In the genomic region with DNA sequence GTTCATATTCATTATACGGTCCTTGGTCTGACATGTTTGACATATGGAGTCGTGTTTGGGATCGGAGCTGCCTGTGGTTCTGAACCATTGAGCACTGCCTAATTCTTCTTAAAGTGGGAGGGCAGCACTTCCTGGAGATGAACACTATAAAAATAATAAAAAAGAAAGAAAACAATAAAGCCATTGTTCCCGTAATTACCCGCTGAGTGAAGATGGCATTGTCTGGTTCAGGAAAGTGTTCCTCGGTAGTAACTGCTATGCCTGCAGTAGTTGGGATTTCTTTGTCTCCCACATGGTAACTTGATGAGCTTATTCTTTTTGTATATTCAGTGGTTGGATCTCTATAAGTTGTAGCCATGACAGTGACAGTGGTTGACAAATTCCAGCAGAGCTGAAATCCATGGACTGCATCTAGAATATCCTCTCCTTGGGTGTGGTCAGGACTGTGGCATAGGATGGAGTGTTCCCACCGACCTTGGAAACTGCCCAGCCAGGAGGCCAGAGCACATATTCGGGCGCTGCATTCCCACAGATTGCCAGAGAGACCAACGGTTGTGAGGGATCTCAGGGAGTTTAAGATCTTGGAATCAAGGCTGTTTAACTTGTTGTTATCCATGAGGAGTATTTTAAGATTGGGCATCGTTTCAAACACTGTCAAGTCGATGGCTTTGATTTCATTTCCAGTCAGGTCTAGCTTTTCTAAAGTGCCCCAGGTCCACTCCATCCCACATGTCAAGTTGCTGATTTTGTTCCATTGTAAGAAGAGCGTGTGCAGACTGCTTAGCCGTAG, we compare ENCODE assay signal across 16 cellular contexts. TPM values are rescaled to one million over a fixed set of nuclear protein-coding genes. Genes with fewer than 3 reads are reported as not detected.
DNase-seq lines count a peak whose midpoint lies in the region; ATAC-seq and TF ChIP-seq lines count a peak whose summit lies in the region.
"Had no signal": no experiment of that assay in that cellular context is flagged by ENCODE, and none has a peak within 500 bp of the region (broad histone marks: within the 10 kb centered on the region; RNA-seq: fewer than 3 reads in every experiment).

No MANE protein-coding gene starts in this region.

- TF ChIP-seq POLR2A in stomach (IDR thresholded peaks at IDR 0.05): no peak

- no peak for TF ChIP-seq EP300 in stomach (IDR thresholded peaks at IDR 0.05)

- H3K9me2 ChIP-seq in GM23338 (ENCODE audit: insufficient read depth): no peaks in the 10 kb centered on the region

- no peak for ATAC-seq in GM23338

- H2AFZ ChIP-seq in GM23338: no peak overlapping the region

- H3K4me3 ChIP-seq in GM23338 (no peak overlapping the region), WERI-Rb-1 (ENCODE audit: low read depth, low read length) (peak overlapping the region; percentile 74), colonic mucosa (no peak overlapping the region), stomach (peak overlapping the region in 1 of 4 donors; percentile 3)
- H3K4me3 ChIP-seq: prostate gland, uterus had no signal

- no peak overlapping the region for H3K4me3 Mint-ChIP-seq in GM23338
- H3K4me3 Mint-ChIP-seq: dendritic cell treated with granulocyte-macrophage colony-stimulating factor and Interleukin-4, amounts not matched to agents 40 ng/mL and 50 ng/mL, for 4 days had no signal

- peak overlapping the region; percentile 16; the same call in 1 of the 2 replicates for H3K27ac Mint-ChIP-seq in GM23338
- H3K27ac Mint-ChIP-seq: dendritic cell treated with granulocyte-macrophage colony-stimulating factor and Interleukin-4, amounts not matched to agents 40 ng/mL and 50 ng/mL, for 4 days had no signal

- peaks cover 74% of the 10 kb centered on the region for H3K79me2 ChIP-seq in GM23338 (replicated peaks; ENCODE audit: insufficient read depth)

- peaks cover 9% of the 10 kb centered on the region; the same call in 1 of the 2 replicates for H4K20me1 ChIP-seq in GM23338 (replicated peaks; ENCODE audit: insufficient read depth)

- peaks cover 3% of the 10 kb centered on the region for H3K9me3 ChIP-seq in WERI-Rb-1 (ENCODE audit: severe bottlenecking)
- H3K9me3 ChIP-seq in colonic mucosa: no peaks in the 10 kb centered on the region
- H3K9me3 ChIP-seq in stomach: no peaks in the 10 kb centered on the region
- H3K9me3 ChIP-seq: prostate gland, uterus had no signal

- WGBS in stomach, 5 donors: 74 to 79% (median 78%) methylated on average over 14 of the region's 14 CpGs

- H3K9me3 Mint-ChIP-seq in GM23338: no peaks in the 10 kb centered on the region
- H3K9me3 Mint-ChIP-seq: dendritic cell treated with granulocyte-macrophage colony-stimulating factor and Interleukin-4, amounts not matched to agents 40 ng/mL and 50 ng/mL, for 4 days had no signal

- TF ChIP-seq CTCF in GM23338 (conservative IDR thresholded peaks at IDR 0.05; ENCODE audit: low read depth in 2 of 2) (no peak), WERI-Rb-1 (IDR thresholded peaks at IDR 0.05; ENCODE audit: low read depth, low read length) (no peak), colonic mucosa (IDR thresholded peaks at IDR 0.05) (no peak), GM13977 (IDR thresholded peaks at IDR 0.05; ENCODE audit: extremely low read depth, insufficient read depth, missing control alignments) (no peak), stomach (IDR thresholded peaks at IDR 0.05) (no peak)

- H3K36me3 ChIP-seq in GM23338 (ENCODE audit: insufficient read depth) (no peaks in the 10 kb centered on the region), WERI-Rb-1 (peaks cover 10% of the 10 kb centered on the region), colonic mucosa (no peaks in the 10 kb centered on the region), stomach (no peaks in the 10 kb centered on the region)
- H3K36me3 ChIP-seq: prostate gland, uterus had no signal

- no peak overlapping the region for H3K27ac ChIP-seq in GM23338 (ENCODE audit: low read depth)
- H3K27ac ChIP-seq in WERI-Rb-1: peak overlapping the region; percentile 86
- no peak overlapping the region for H3K27ac ChIP-seq in colonic mucosa
- H3K27ac ChIP-seq in stomach: no peak overlapping the region
- H3K27ac ChIP-seq: prostate gland, uterus had no signal

- no peak overlapping the region for H3K9ac ChIP-seq in colonic mucosa (ENCODE audit: low read depth in 2 of 2, low read length in 2 of 2)

- in situ Hi-C loops in GM13977 (cut with MboI; ENCODE audit: low pct_unique_long_range_greater_than_20kb, low sequenced_read_pairs, unreplicated experiment): no loop called here

- peaks cover 6% of the 10 kb centered on the region for H3K27me3 Mint-ChIP-seq in GM23338 (ENCODE audit: insufficient read depth, low read depth, poor library complexity)
- H3K27me3 Mint-ChIP-seq: dendritic cell treated with granulocyte-macrophage colony-stimulating factor and Interleukin-4, amounts not matched to agents 40 ng/mL and 50 ng/mL, for 4 days had no signal

- H3K4me1 Mint-ChIP-seq in GM23338: peaks cover 88% of the 10 kb centered on the region

- H3F3A ChIP-seq in GM23338 (replicated peaks; ENCODE audit: low read depth): no peaks in the 10 kb centered on the region; the same call in 1 of the 2 replicates

- peaks cover 73% of the 10 kb centered on the region for H3K4me1 ChIP-seq in GM23338 (ENCODE audit: insufficient read depth)
- no peaks in the 10 kb centered on the region for H3K4me1 ChIP-seq in colonic mucosa
- H3K4me1 ChIP-seq in stomach: peaks cover 30 to 77% (median 55%) of the 10 kb centered on the region in 4 donors
- H3K4me1 ChIP-seq: uterus had no signal

- DNase-seq in GM23338 (ENCODE audit: low spot score) (no peak), WERI-Rb-1 (no peak), globus pallidus (ENCODE audit: low spot score) (peak; percentile 64), pons (ENCODE audit: low spot score) (peak; percentile 76), GM19238 (ENCODE audit: insufficient read length, low spot score) (no peak), colonic mucosa (no peak), GM13977 (ENCODE audit: low spot score) (no peak), stomach (no peak)
- DNase-seq: activated CD4-positive, CD25-positive, alpha-beta regulatory T cell treated with anti-CD3 and anti-CD28 coated beads, Interleukin-2, amount 50 U/mL, for 72 hours; mesendoderm; MV-4-11; NCI-H2171 treated with DMSO at 0.1 percent for 48 hours; OCI-M1; uterus had no signal

- no peaks in the 10 kb centered on the region for H3K36me3 Mint-ChIP-seq in GM23338 (ENCODE audit: low read depth)

- H3K4me2 ChIP-seq in GM23338: no peak overlapping the region

- intact Hi-C loops in colonic mucosa (cut with DNase I) (no loop called here), stomach (cut with DNase I; ENCODE audit: low total_unique reads) (no loop called here)

- H3K27me3 ChIP-seq in GM23338 (ENCODE audit: insufficient read depth) (no peaks in the 10 kb centered on the region), WERI-Rb-1 (ENCODE audit: insufficient read depth, low read depth, severe bottlenecking) (no peaks in the 10 kb centered on the region), colonic mucosa (no peaks in the 10 kb centered on the region), stomach (no peaks in the 10 kb centered on the region)
- H3K27me3 ChIP-seq: uterus had no signal

TF ChIP-seq in GM23338, 12 proteins besides CTCF, POLR2A, EP300 and RAD21 (continues in another document):
- no peak for TF ChIP-seq CREB1 (CRISPR knock-in tag; IDR thresholded peaks at IDR 0.05; ENCODE audit: low read depth)
- TF ChIP-seq, protein P1, sequence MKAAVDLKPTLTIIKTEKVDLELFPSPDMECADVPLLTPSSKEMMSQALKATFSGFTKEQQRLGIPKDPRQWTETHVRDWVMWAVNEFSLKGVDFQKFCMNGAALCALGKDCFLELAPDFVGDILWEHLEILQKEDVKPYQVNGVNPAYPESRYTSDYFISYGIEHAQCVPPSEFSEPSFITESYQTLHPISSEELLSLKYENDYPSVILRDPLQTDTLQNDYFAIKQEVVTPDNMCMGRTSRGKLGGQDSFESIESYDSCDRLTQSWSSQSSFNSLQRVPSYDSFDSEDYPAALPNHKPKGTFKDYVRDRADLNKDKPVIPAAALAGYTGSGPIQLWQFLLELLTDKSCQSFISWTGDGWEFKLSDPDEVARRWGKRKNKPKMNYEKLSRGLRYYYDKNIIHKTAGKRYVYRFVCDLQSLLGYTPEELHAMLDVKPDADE (IDR thresholded peaks at IDR 0.05): no peak

RNA-seq across cellular contexts. Expression of a gene that starts 1.8 kb away (rescaled TPM):
- total RNA-seq in GM23338 (2014; rRNA removed; shearing (Covaris generic)): not detected in 2 replicates
- polyA plus RNA-seq in GM23338 (2016; fragmentation: Nextera tagmentation; extraction: Ambion mirVana): 0.89 and 1.5 TPM in 2 replicates
- total RNA-seq in colonic mucosa: under 1 TPM; 0.10 to 0.35 TPM
- total RNA-seq in stomach: 1 to 10 TPM in 1 of 5 donors, not detected in 4; 1.5 TPM
- polyA plus RNA-seq in stomach: under 1 TPM in 1 of 3 donors, not detected in 2; 0.15 TPM
- total RNA-seq: prostate gland had no signal

Comparison
In these comparisons a context has a peak if more than half of its experiments do, and no peak if none do; other contexts are left out.
1. DNase-seq: peak in globus pallidus (single experiment) and pons (single experiment); none in GM23338 (single experiment), WERI-Rb-1 (single experiment), GM19238 (single experiment), colonic mucosa (single experiment), GM13977 (single experiment) and stomach (single experiment).